ENCODE assay signal across 1 cellular context in genomic region chr9:134425815-134426214, GRCh38.
TF ChIP-seq lines count a peak whose summit lies in the region.

No MANE protein-coding gene starts in this region.

TF ChIP-seq in GM23338, 12 proteins besides CTCF, POLR2A, EP300 and RAD21:
- no peak for TF ChIP-seq ZNF462 (CRISPR knock-in tag; IDR thresholded peaks at IDR 0.05)
- no peak for TF ChIP-seq POLR2AphosphoS5 (IDR thresholded peaks at IDR 0.05; ENCODE audit: low read depth)
- no peak for TF ChIP-seq ETS1 (IDR thresholded peaks at IDR 0.05)
- TF ChIP-seq EZH2 (IDR thresholded peaks at IDR 0.05; ENCODE audit: low read depth, unreplicated experiment), result no peak
- TF ChIP-seq STAT1 (IDR thresholded peaks at IDR 0.05; ENCODE audit: unreplicated experiment), result no peak
- TF ChIP-seq CREB1 (CRISPR knock-in tag; IDR thresholded peaks at IDR 0.05; ENCODE audit: low read depth), result no peak
- no peak for TF ChIP-seq ZNF331 (CRISPR knock-in tag; IDR thresholded peaks at IDR 0.05; ENCODE audit: low read depth)
- no peak for TF ChIP-seq ZNF114 (CRISPR knock-in tag; IDR thresholded peaks at IDR 0.05)
- no peak for TF ChIP-seq EZH2phosphoT487 (IDR thresholded peaks at IDR 0.05; ENCODE audit: unreplicated experiment)
- TF ChIP-seq JUNB (IDR thresholded peaks at IDR 0.05; ENCODE audit: unreplicated experiment), result no peak
- TF ChIP-seq NANOG (IDR thresholded peaks at IDR 0.05; ENCODE audit: borderline replicate concordance), result no peak
- TF ChIP-seq REST (IDR thresholded peaks at IDR 0.05; ENCODE audit: unreplicated experiment), result no peak
TF ChIP-seq in GM23338: peak in this region for 0.
